Comparison of ENCODE assay signal across 21 cellular contexts in the genomic region with DNA sequence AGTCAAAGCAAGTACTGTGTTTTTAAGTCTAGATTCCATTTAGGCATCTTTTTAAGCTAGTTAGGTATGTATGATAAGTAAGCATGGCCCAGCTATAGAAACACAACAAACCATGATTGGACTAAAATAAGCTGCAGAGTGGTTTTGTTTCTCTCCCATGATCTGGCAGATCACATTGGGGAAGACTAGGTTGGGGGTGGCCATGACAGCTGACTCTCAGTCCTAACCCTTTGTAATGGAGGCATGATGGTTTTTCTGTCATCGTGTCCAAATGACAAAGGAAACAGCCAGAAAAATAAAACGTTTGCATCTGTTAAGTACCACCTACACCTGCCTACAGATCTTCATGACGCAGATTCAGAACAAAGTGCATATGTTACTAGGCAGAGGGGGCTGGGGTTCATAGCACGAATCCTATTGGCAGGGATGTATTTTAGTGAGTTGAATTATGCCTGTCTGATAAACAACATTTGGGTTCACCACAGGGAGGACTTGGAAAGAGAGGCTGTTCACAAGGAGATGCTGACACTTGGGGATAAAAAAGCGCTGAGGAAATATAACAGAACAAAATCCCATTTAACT. TPM values are rescaled to one million over a fixed set of nuclear protein-coding genes. Genes with fewer than 3 reads are reported as not detected.
"Had no signal": no experiment of that assay in that cellular context is flagged by ENCODE, and none has a peak within 500 bp of the region (broad histone marks: within the 10 kb centered on the region; RNA-seq: fewer than 3 reads in every experiment).

No MANE protein-coding gene starts in this region.

- DNase-seq: effector memory CD8-positive, alpha-beta T cell; gastrocnemius medialis; islet precursor cell; mammary epithelial cell; naive thymus-derived CD4-positive, alpha-beta T cell; nephron progenitor cell; psoas muscle; retina; right lobe of liver; stimulated activated CD4-positive, alpha-beta T cell treated with anti-CD3 and anti-CD28 coated beads, Interleukin-4, amount 100 ng/mL, for 1 hour; stimulated activated CD8-positive, alpha-beta memory T cell treated with anti-CD3 and anti-CD28 coated beads, Interleukin-4, amount 100 ng/mL, for 48 hours; stimulated activated naive CD8-positive, alpha-beta T cell treated with anti-CD3 and anti-CD28 coated beads, Interleukin-15, Interleukin-2, amounts not matched to agents 100 U/mL and 50 U/mL, for 24 hours; tibial artery; upper lobe of left lung; uterus had no signal

- H3K4me3 Mint-ChIP-seq: effector memory CD8-positive, alpha-beta T cell; naive thymus-derived CD4-positive, alpha-beta T cell; nephron progenitor cell; stimulated activated effector memory CD8-positive, alpha-beta T cell treated with anti-CD3 and anti-CD28 coated beads, Interleukin-12 subunit alpha, Interleukin-12 subunit beta, amount 100 ng/mL, for 72 hours had no signal

- H3K79me2 ChIP-seq: parathyroid adenoma had no signal

- H2AFZ ChIP-seq: parathyroid adenoma had no signal

- H3K9me3 ChIP-seq: esophagus muscularis mucosa, gastrocnemius medialis, psoas muscle, right lobe of liver, tibial artery, upper lobe of left lung, uterus had no signal

- H3K27me3 ChIP-seq: esophagus muscularis mucosa, gastrocnemius medialis, right lobe of liver, tibial artery, upper lobe of left lung, uterus had no signal

- H3K4me3 ChIP-seq: esophagus muscularis mucosa, gastrocnemius medialis, psoas muscle, right lobe of liver, tibial artery, upper lobe of left lung, uterus had no signal

- H3K27ac Mint-ChIP-seq: effector memory CD8-positive, alpha-beta T cell; naive thymus-derived CD4-positive, alpha-beta T cell; nephron progenitor cell; stimulated activated effector memory CD8-positive, alpha-beta T cell treated with anti-CD3 and anti-CD28 coated beads, Interleukin-12 subunit alpha, Interleukin-12 subunit beta, amount 100 ng/mL, for 72 hours had no signal

- H3K4me1 ChIP-seq: esophagus muscularis mucosa, gastrocnemius medialis, parathyroid adenoma, psoas muscle, right lobe of liver, tibial artery, upper lobe of left lung, uterus had no signal

- H3K36me3 ChIP-seq: esophagus muscularis mucosa, gastrocnemius medialis, right lobe of liver, tibial artery, upper lobe of left lung, uterus had no signal

- H3K27ac ChIP-seq: epithelial cell of prostate, esophagus muscularis mucosa, gastrocnemius medialis, parathyroid adenoma, psoas muscle, right lobe of liver, tibial artery, upper lobe of left lung, uterus had no signal

- H3K9me3 Mint-ChIP-seq: nephron progenitor cell; stimulated activated effector memory CD8-positive, alpha-beta T cell treated with anti-CD3 and anti-CD28 coated beads, Interleukin-12 subunit alpha, Interleukin-12 subunit beta, amount 100 ng/mL, for 72 hours had no signal

- H3K36me3 Mint-ChIP-seq: naive thymus-derived CD4-positive, alpha-beta T cell; stimulated activated effector memory CD8-positive, alpha-beta T cell treated with anti-CD3 and anti-CD28 coated beads, Interleukin-12 subunit alpha, Interleukin-12 subunit beta, amount 100 ng/mL, for 72 hours had no signal

- H3K9ac ChIP-seq: parathyroid adenoma had no signal

- ATAC-seq: effector memory CD8-positive, alpha-beta T cell; gastrocnemius medialis; left lobe of liver; naive thymus-derived CD4-positive, alpha-beta T cell; psoas muscle; right lobe of liver; stimulated activated effector memory CD8-positive, alpha-beta T cell treated with anti-CD3 and anti-CD28 coated beads, Interleukin-12 subunit alpha, Interleukin-12 subunit beta, amount 100 ng/mL, for 72 hours; stimulated activated naive CD8-positive, alpha-beta T cell treated with anti-CD3 and anti-CD28 coated beads, Interleukin-15, Interleukin-2, amounts not matched to agents 100 U/mL and 50 U/mL, for 24 hours had no signal

- H3K4me1 Mint-ChIP-seq: naive thymus-derived CD4-positive, alpha-beta T cell; nephron progenitor cell; stimulated activated effector memory CD8-positive, alpha-beta T cell treated with anti-CD3 and anti-CD28 coated beads, Interleukin-12 subunit alpha, Interleukin-12 subunit beta, amount 100 ng/mL, for 72 hours had no signal

RNA-seq across cellular contexts. Expression of gene GALNT5, which starts 33.8 kb away (rescaled TPM):
- total RNA-seq: mesenteric fat pad; naive thymus-derived CD4-positive, alpha-beta T cell had no signal
- polyA plus RNA-seq: naive thymus-derived CD4-positive, alpha-beta T cell had no signal
